ENCODE assay signal across 8 cellular contexts in the genomic region with DNA sequence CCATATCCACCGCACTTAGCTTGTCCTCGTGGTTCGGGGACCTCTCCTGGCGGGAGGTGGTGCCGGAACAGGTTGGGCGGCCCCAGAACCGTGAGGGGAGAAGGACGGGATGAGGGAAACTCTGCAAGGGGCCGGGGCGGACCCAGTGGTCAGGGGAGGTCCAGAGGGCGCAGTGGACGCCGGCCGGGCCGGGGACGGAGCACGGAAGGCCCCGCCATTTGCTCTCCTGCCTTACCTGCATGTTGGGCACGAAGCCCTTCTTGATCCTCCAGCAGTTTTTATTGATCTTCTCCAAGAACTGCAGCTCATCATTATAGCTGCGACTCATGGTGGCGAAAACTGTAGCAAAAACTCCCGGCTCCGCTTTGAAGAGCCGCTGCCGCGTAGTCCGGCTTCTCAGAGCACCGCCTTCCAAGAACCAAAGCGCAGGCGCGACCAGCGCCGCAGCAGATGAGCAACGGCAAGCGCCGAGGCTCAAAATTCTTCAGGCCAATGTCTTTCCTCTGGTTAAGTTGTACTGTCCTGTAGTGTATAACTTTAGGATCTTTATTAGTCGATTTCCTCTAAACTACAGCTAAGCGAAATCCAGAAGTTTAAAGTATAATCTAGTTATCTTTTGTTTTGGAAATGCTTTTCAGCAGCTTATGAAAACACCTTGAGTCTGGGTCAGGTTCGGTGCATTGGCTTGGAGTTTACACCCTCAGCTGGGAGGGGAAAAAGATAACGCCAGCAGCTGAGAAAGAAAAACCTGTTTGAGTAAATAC. TPM values are rescaled to one million over a fixed set of nuclear protein-coding genes. Genes with fewer than 3 reads are reported as not detected.
A peak's percentile ranks its signal among the peaks of the same experiment; 100 is the strongest.
DNase-seq lines count a peak whose midpoint lies in the region; ATAC-seq, FAIRE-seq and TF ChIP-seq lines count a peak whose summit lies in the region.

A gene (minus strand): TSS at position 419 of the 764 bp plus-strand sequence. CDS start 91 bp downstream, at position 328.

- H3K27ac Mint-ChIP-seq in activated CD4-positive, alpha-beta T cell treated with anti-CD3 and anti-CD28 coated beads, Interleukin-2, amount 10 ng/mL, durations not matched to agents 24 days and 14 days: peak within 1 kb of the TSS; percentile 96

- peak within 1 kb of the TSS; percentile 54 for H3K27ac ChIP-seq in colonic mucosa

- FAIRE-seq in GM18507 (lab: Jason Lieb, UNC): peak; percentile 97

- H3K4me1 ChIP-seq in colonic mucosa: peaks cover 11% of the 10 kb centered on the region

- H3K4me1 Mint-ChIP-seq in activated CD4-positive, alpha-beta T cell treated with anti-CD3 and anti-CD28 coated beads, Interleukin-2, amount 10 ng/mL, durations not matched to agents 24 days and 14 days: peaks cover 40% of the 10 kb centered on the region

- no peaks in the 10 kb centered on the region for H3K36me3 ChIP-seq in colonic mucosa
- H3K36me3 ChIP-seq in kidney epithelial cell (ENCODE audit: control insufficient read depth, insufficient read depth, low read length): no peaks in the 10 kb centered on the region

- H3K27me3 ChIP-seq in colonic mucosa (no peaks in the 10 kb centered on the region), kidney epithelial cell (ENCODE audit: control insufficient read depth, insufficient read depth, low read length) (no peaks in the 10 kb centered on the region)

- H3K9me3 Mint-ChIP-seq in activated CD4-positive, alpha-beta T cell treated with anti-CD3 and anti-CD28 coated beads, Interleukin-2, amount 10 ng/mL, durations not matched to agents 24 days and 14 days: no peaks in the 10 kb centered on the region

- peak within 1 kb of the TSS; percentile 85 for H3K4me3 ChIP-seq in colonic mucosa
- peak within 1 kb of the TSS; percentile 73 for H3K4me3 ChIP-seq in kidney epithelial cell (ENCODE audit: low read depth, low read length)

- no peak for TF ChIP-seq CTCF in colonic mucosa (IDR thresholded peaks at IDR 0.05)
- no peak for TF ChIP-seq CTCF in kidney epithelial cell (IDR thresholded peaks at IDR 0.05; ENCODE audit: insufficient read depth, low read length, poor library complexity, severe bottlenecking)

- H3K4me3 Mint-ChIP-seq in activated CD4-positive, alpha-beta T cell treated with anti-CD3 and anti-CD28 coated beads, Interleukin-2, amount 10 ng/mL, durations not matched to agents 24 days and 14 days: peak within 1 kb of the TSS; percentile 97

- intact Hi-C loops in activated CD4-positive, alpha-beta T cell treated with anti-CD3 and anti-CD28 coated beads, Interleukin-2, amount 10 ng/mL, durations not matched to agents 24 days and 14 days (cut with micrococcal nuclease): loop anchor here (1.0 to 5.0 kb wide), 2 partner anchors 61 to 270 kb away; no protein-coding TSS in a partner anchor
- intact Hi-C loops in colonic mucosa (cut with DNase I): loop anchor here (5.0 kb wide), 1 partner anchor 60 kb away; a partner anchor contains a TSS

- peaks cover 9% of the 10 kb centered on the region for H3K27me3 Mint-ChIP-seq in activated CD4-positive, alpha-beta T cell treated with anti-CD3 and anti-CD28 coated beads, Interleukin-2, amount 10 ng/mL, durations not matched to agents 24 days and 14 days

- no peaks in the 10 kb centered on the region for H3K9me3 ChIP-seq in colonic mucosa

- H3K9ac ChIP-seq in colonic mucosa (ENCODE audit: low read depth in 2 of 2, low read length in 2 of 2): peak within 1 kb of the TSS; percentile 94 to 99

- ATAC-seq in HG03196 (IDR thresholded peaks at IDR 0.05; ENCODE audit: unreplicated experiment) (peak; percentile 51), GM18858 (IDR thresholded peaks at IDR 0.05; ENCODE audit: unreplicated experiment) (no peak)

- H3K36me3 Mint-ChIP-seq in activated CD4-positive, alpha-beta T cell treated with anti-CD3 and anti-CD28 coated beads, Interleukin-2, amount 10 ng/mL, durations not matched to agents 24 days and 14 days (ENCODE audit: low read depth): peaks cover 32% of the 10 kb centered on the region

- DNase-seq in GM18507 (ENCODE audit: extremely low spot score, insufficient read length, low read depth) (peak; percentile 64), NCI-H526 (lab: John Stamatoyannopoulos, UW) (peak; percentile 66 to 85), colonic mucosa (peak; percentile 94), kidney epithelial cell (ENCODE audit: low read depth) (peak; percentile 73)
- peak; percentile 98 for DNase-seq in activated CD4-positive, alpha-beta T cell treated with anti-CD3 and anti-CD28 coated beads, Interleukin-2, amount 10 ng/mL, durations not matched to agents 24 days and 14 days
- DNase-seq in stimulated activated CD4-positive, alpha-beta T cell treated with anti-CD3 and anti-CD28 coated beads, Interleukin-15, amount 100 ng/mL, for 1 hour (ENCODE audit: low read depth in 1 of 2, low spot score in 1 of 2): peak; percentile 89 to 93

RNA-seq across cellular contexts. Expression of the gene that starts here (rescaled TPM):
- total RNA-seq in activated CD4-positive, alpha-beta T cell treated with anti-CD3 and anti-CD28 coated beads, Interleukin-2, amount 10 ng/mL, durations not matched to agents 24 days and 14 days: 104 and 105 TPM in 2 replicates
- total RNA-seq in colonic mucosa: 100 to 1,000 TPM in 1 of 2 donors, 10 to 100 TPM in 1; 96.6 to 120 TPM
- total RNA-seq in kidney epithelial cell: 91.6 and 95.7 TPM in 2 replicates
